In the genomic region with DNA sequence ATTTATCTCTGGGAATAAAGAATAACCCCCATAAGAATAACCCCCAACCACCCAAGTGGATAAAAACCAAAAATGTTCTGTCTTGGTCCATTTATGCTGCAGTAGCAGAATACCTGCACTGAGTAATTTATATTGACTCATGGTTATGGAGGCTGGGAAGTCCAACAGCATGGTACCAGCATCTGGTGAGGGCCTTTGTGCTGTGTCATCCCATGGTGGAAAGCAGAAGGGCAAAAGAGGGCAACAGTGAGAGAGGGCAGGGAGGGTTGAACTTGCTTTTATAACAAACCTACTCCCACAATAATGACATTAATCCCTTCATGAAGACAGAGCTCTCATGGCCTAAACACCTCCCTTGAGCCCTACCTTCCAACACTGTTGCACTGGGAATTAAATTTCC, we compare ENCODE assay signal across 7 cellular contexts.
"Had no signal": no experiment of that assay in that cellular context is flagged by ENCODE, and none has a peak within 500 bp of the region (broad histone marks: within the 10 kb centered on the region; RNA-seq: fewer than 3 reads in every experiment).

No MANE protein-coding gene starts in this region.

- DNase-seq: HFFc6 had no signal

- H3K4me1 Mint-ChIP-seq: GM23338, IgD-negative memory B cell had no signal

- H3K27ac Mint-ChIP-seq: GM23338, HFFc6 had no signal

- H3K4me1 ChIP-seq: HAP-1 had no signal

- H3K4me3 ChIP-seq: GM23338, HAP-1 had no signal

- ATAC-seq: GM23338, HCT116, HepG2 had no signal

- H3K4me3 Mint-ChIP-seq: GM23338, HFFc6, IgD-negative memory B cell had no signal

- H3K27ac ChIP-seq: HL-60 had no signal

- H3K4me2 ChIP-seq: GM23338 had no signal

- H2AFZ ChIP-seq: GM23338 had no signal

- H3K9me3 ChIP-seq: HAP-1 had no signal

- H3K9me3 Mint-ChIP-seq: GM23338 had no signal
